Comparison of ENCODE assay signal across 1 cellular context in the genomic region with DNA sequence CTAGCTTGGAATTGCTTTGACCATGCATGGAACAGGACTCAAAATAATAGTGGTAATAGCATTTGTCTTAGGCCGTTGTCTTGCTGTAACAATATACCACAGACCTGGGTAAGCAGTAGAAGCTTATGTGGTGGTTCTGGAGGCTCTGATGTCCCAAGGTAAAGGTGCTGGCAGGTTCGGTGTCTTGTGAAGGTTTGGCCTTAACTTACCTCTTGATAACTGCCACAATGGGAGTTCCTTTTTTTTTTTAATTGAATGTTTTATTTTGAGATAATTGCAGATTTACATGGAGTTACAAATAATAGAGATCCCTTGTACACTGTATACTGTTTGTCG.
A peak's percentile ranks its signal among the peaks of the same experiment; 100 is the strongest.
TF ChIP-seq lines count a peak whose summit lies in the region.

No MANE protein-coding gene starts in this region.

TF ChIP-seq in WTC11, 78 proteins besides CTCF, POLR2A, EP300 and RAD21:
- TF ChIP-seq ZNF425 (CRISPR knock-in tag; conservative IDR thresholded peaks at IDR 0.05) (0 out of 2 replicates have a peak, but pooled peaks have one; percentile 3), USF2 (CRISPR knock-in tag; IDR thresholded peaks at IDR 0.05) (no peak), SP1 (CRISPR knock-in tag; conservative IDR thresholded peaks at IDR 0.05) (no peak), ZNF532 (CRISPR knock-in tag; IDR thresholded peaks at IDR 0.05; ENCODE audit: borderline replicate concordance) (peak; percentile 5; the same call in 1 of the 2 replicates)
- TF ChIP-seq, protein P1, sequence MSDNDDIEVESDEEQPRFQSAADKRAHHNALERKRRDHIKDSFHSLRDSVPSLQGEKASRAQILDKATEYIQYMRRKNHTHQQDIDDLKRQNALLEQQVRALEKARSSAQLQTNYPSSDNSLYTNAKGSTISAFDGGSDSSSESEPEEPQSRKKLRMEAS (CRISPR knock-in tag; IDR thresholded peaks at IDR 0.05) = no peak
